13 cellular contexts compared by ENCODE assay signal in genomic region chr14:92108345-92109254, GRCh38. TPM values are rescaled to one million over a fixed set of nuclear protein-coding genes. Genes with fewer than 3 reads are reported as not detected.
DNase-seq lines count a peak whose midpoint lies in the region; ATAC-seq, FAIRE-seq and TF ChIP-seq lines count a peak whose summit lies in the region.
"Had no signal": no experiment of that assay in that cellular context is flagged by ENCODE, and none has a peak within 500 bp of the region (broad histone marks: within the 10 kb centered on the region; RNA-seq: fewer than 3 reads in every experiment).

No MANE protein-coding gene starts in this region.

- H3K27me3 Mint-ChIP-seq in T-cell, result no peaks in the 10 kb centered on the region

- no peaks in the 10 kb centered on the region for H3K36me3 Mint-ChIP-seq in T-cell

- peak overlapping the region; percentile 63; the same call in 1 of the 2 replicates for H3K9ac ChIP-seq in iPS-20b (ENCODE audit: low read depth, low read length)

- CTCF ChIA-PET in T-cell (lab: Charles Lee), result interaction anchor here (0.5 to 4.2 kb wide), 3 partner anchors 11 to 217 kb away, joined by 3 to 125 read pairs (median 4); partner anchors contain the start of genes CPSF2 (in 1 of the 2) and NDUFB1 (in 1 of the 2)
- CTCF ChIA-PET in RWPE1 (lab: Yijun Ruan, JAX), result no interaction called here

- peak overlapping the region; percentile 82 for H3K27ac ChIP-seq in iPS-20b (ENCODE audit: low read length)
- no peak overlapping the region for H3K27ac ChIP-seq in RWPE1

- H3K27me3 ChIP-seq in iPS-20b (ENCODE audit: insufficient read depth, low read length), result no peaks in the 10 kb centered on the region

- peaks cover 38 to 43% (median 40%) of the 10 kb centered on the region in 3 donors for H3K4me1 Mint-ChIP-seq in T-cell

- H3K9me3 Mint-ChIP-seq in T-cell, result no peaks in the 10 kb centered on the region
- H3K9me3 Mint-ChIP-seq: T-helper 1 cell treated with Interleukin-12 subunit alpha and Interleukin-12 subunit beta and Interleukin-4 antibody, amounts not matched to agents 30 μg/mL and 1 μg/mL, for 36 hours had no signal

- no peak for FAIRE-seq in RCC 7860 (lab: Jason Lieb, UNC)
- FAIRE-seq: islet of Langerhans had no signal

- H3K4me1 ChIP-seq in iPS-20b (ENCODE audit: insufficient read depth, low read length), result peaks cover 8% of the 10 kb centered on the region; the same call in 1 of the 2 replicates

- DNase-seq in stimulated activated CD4-positive, alpha-beta T cell treated with anti-CD3 and anti-CD28 coated beads, Interleukin-15, amount 100 ng/mL, for 24 hours, result peak; percentile 30
- DNase-seq in stimulated activated CD4-positive, alpha-beta T cell treated with anti-CD3 and anti-CD28 coated beads, Interleukin-12 subunit alpha, Interleukin-12 subunit beta, amount 100 ng/mL, for 4 hours, result no peak
- DNase-seq in T-cell (peak in 7 of 34 experiments; percentile 7 to 21 (median 13)), RWPE1 (ENCODE audit: low spot score) (no peak), RCC 7860 (ENCODE audit: low spot score) (no peak)
- DNase-seq: NCI-H2171 had no signal

- peak overlapping the region; percentile 4 to 29 for H3K27ac Mint-ChIP-seq in T-cell
- H3K27ac Mint-ChIP-seq: progenitor cell of endocrine pancreas; T-helper 1 cell treated with Interleukin-12 subunit alpha and Interleukin-12 subunit beta and Interleukin-4 antibody, amounts not matched to agents 30 μg/mL and 1 μg/mL, for 36 hours had no signal

- ATAC-seq in T-cell (replicated peaks in 1 of 4) (no peak), HG03196 (IDR thresholded peaks at IDR 0.05; ENCODE audit: unreplicated experiment) (no peak)
- ATAC-seq in activated CD4-positive, CD25-positive, alpha-beta regulatory T cell treated with anti-CD3 and anti-CD28 coated beads, Interleukin-2, amount 50 U/mL, for 24 hours, result no peak
- ATAC-seq: HCT116 had no signal

- no peaks in the 10 kb centered on the region for H3K9me3 ChIP-seq in iPS-20b (ENCODE audit: insufficient read depth, low read depth, low read length)

- H3K36me3 ChIP-seq in iPS-20b (ENCODE audit: insufficient read depth, low read depth, low read length), result no peaks in the 10 kb centered on the region

- H3K4me3 ChIP-seq in iPS-20b (ENCODE audit: low read length), result peak overlapping the region; percentile 42

- no peak for TF ChIP-seq CTCF in RWPE1 (conservative IDR thresholded peaks at IDR 0.05; ENCODE audit: low read depth)

- POLR2A ChIA-PET in T-cell (lab: Charles Lee) (interaction anchor here (0.6 kb wide), 2 partner anchors 9 to 123 kb away, joined by 3 to 4 read pairs; no protein-coding TSS in a partner anchor), RWPE1 (lab: Yijun Ruan, JAX; ENCODE audit: low non-redundant PET) (no interaction called here)

- H3K4me3 Mint-ChIP-seq in T-cell, result peak overlapping the region; percentile 44 to 90 (median 60)
- H3K4me3 Mint-ChIP-seq: T-helper 1 cell treated with Interleukin-12 subunit alpha and Interleukin-12 subunit beta and Interleukin-4 antibody, amounts not matched to agents 30 μg/mL and 1 μg/mL, for 36 hours had no signal

RNA-seq across cellular contexts. Expression of gene ATXN3, which starts 2.2 kb away (rescaled TPM):
- total RNA-seq in T-cell, result 10 to 100 TPM; 31.0 to 50.2 (median 41.8) TPM

RNA-seq across cellular contexts. Expression of gene NDUFB1, which starts 12.9 kb away (rescaled TPM):
- total RNA-seq in T-cell, result 10 to 100 TPM; 40.1 to 81.1 (median 75.0) TPM

RNA-seq across cellular contexts. Expression of gene CPSF2, which starts 13.2 kb away (rescaled TPM):
- total RNA-seq in T-cell, result 10 to 100 TPM; 27.6 to 57.4 (median 45.5) TPM
